ENCODE assay signal across 29 cellular contexts in the genomic region with DNA sequence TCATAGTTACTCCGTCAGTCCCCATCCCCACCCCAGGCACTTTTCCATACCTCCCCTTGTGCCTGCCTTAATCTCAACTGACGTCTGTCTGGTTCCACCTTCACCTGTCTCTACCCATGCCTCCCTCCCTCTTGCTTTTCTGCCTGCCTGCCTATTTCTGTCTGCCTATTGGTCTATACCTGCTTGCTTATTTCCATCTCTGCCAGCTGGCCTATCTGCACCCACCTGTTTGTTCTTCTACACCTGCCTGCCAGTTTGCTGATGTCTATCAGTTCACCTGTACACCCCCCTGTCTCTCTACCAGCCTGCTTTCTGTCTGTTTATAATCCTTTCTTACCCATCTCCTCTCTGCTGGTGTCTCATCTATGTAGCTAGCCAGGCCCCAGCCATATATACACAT.
DNase-seq lines count a peak whose midpoint lies in the region; ATAC-seq, FAIRE-seq and TF ChIP-seq lines count a peak whose summit lies in the region.
"Had no signal": no experiment of that assay in that cellular context is flagged by ENCODE, and none has a peak within 500 bp of the region (broad histone marks: within the 10 kb centered on the region; RNA-seq: fewer than 3 reads in every experiment).

No MANE protein-coding gene starts in this region.

- intact Hi-C loops in pancreas (cut with DNase I) = no loop called here

- 61% methylated on average over 2 of the region's 2 CpGs for WGBS in pancreas, 2 donors

- no peaks in the 10 kb centered on the region for H3K27me3 ChIP-seq in pancreas
- H3K27me3 ChIP-seq: ascending aorta, cardiac muscle cell, colonic mucosa, thyroid gland, vagina had no signal

- no peak for FAIRE-seq in pancreas (lab: Jason Lieb, UNC)
- FAIRE-seq: D721Med had no signal

- H3K36me3 ChIP-seq in pancreas = peaks cover 0 to 20% (median 4%) of the 10 kb centered on the region in 3 donors
- H3K36me3 ChIP-seq: colonic mucosa had no signal

- no peak overlapping the region for H3K27ac Mint-ChIP-seq in activated naive CD4-positive, alpha-beta T cell treated with anti-CD3 and anti-CD28 coated beads, Interleukin-2, amount 50 U/mL, for 72 hours
- H3K27ac Mint-ChIP-seq: activated naive CD8-positive, alpha-beta T cell treated with anti-CD3 and anti-CD28 coated beads, Interleukin-2, amount 10 ng/mL, durations not matched to agents 7 days and 5 days; GM23338; HFFc6 had no signal

- peaks cover 10 to 22% of the 10 kb centered on the region in 2 donors for H3K36me3 Mint-ChIP-seq in activated naive CD4-positive, alpha-beta T cell treated with anti-CD3 and anti-CD28 coated beads, Interleukin-2, amount 50 U/mL, for 72 hours

- DNase-seq in NCI-H1092 treated with DMSO at 0.1 percent for 48 hours (lab: John Stamatoyannopoulos, UW) (peak; percentile 49), NCI-H1092 (lab: John Stamatoyannopoulos, UW) (no peak), NCI-H2029 (lab: John Stamatoyannopoulos, UW) (peak; percentile 91), NCI-H510A treated with DMSO at 0.1 percent for 48 hours (lab: John Stamatoyannopoulos, UW) (peak; percentile 99), pancreas (no peak)
- DNase-seq in activated naive CD4-positive, alpha-beta T cell treated with anti-CD3 and anti-CD28 coated beads, Interleukin-2, amount 50 U/mL, for 72 hours (ENCODE audit: low spot score in 2 of 2) = no peak
- DNase-seq: activated CD4-positive, alpha-beta T cell treated with anti-CD3 and anti-CD28 coated beads for 1 hour; activated effector memory CD4-positive, alpha-beta T cell treated with anti-CD3 and anti-CD28 coated beads, Interleukin-2, amount 50 U/mL, for 16 hours; activated naive CD8-positive, alpha-beta T cell treated with anti-CD3 and anti-CD28 coated beads, Interleukin-2, amount 10 ng/mL, durations not matched to agents 7 days and 5 days; activated T-cell treated with anti-CD3 and anti-CD28 coated beads for 4 hours; colonic mucosa; effector CD8-positive, alpha-beta T cell; HFFc6; left ventricle myocardium inferior; mesendoderm; SK-N-SH; stimulated activated naive CD8-positive, alpha-beta T cell treated with anti-CD3 and anti-CD28 coated beads, Interleukin-15, amount 100 ng/mL, for 72 hours; T-helper 17 cell; thyroid gland had no signal

- ATAC-seq in pancreas (peak in 3 of 4 donors; percentile 45 to 54 (median 46)), HG03460 (IDR thresholded peaks at IDR 0.05; ENCODE audit: unreplicated experiment) (no peak), GM18858 (IDR thresholded peaks at IDR 0.05; ENCODE audit: unreplicated experiment) (no peak)
- no peak for ATAC-seq in activated naive CD4-positive, alpha-beta T cell treated with anti-CD3 and anti-CD28 coated beads, Interleukin-2, amount 50 U/mL, for 72 hours
- ATAC-seq: GM23338; stimulated activated naive CD8-positive, alpha-beta T cell treated with anti-CD3 and anti-CD28 coated beads, Interleukin-15, amount 100 ng/mL, for 72 hours; T-helper 17 cell had no signal

- H3K4me3 ChIP-seq in pancreas = no peak overlapping the region
- H3K4me3 ChIP-seq: ascending aorta, cardiac muscle cell, colonic mucosa, GM23338, left ventricle myocardium inferior, thyroid gland, vagina had no signal

- no peaks in the 10 kb centered on the region for H3K9me3 Mint-ChIP-seq in activated naive CD4-positive, alpha-beta T cell treated with anti-CD3 and anti-CD28 coated beads, Interleukin-2, amount 50 U/mL, for 72 hours
- H3K9me3 Mint-ChIP-seq: activated naive CD8-positive, alpha-beta T cell treated with anti-CD3 and anti-CD28 coated beads, Interleukin-2, amount 10 ng/mL, durations not matched to agents 7 days and 5 days; GM23338; HFFc6; stimulated activated naive CD8-positive, alpha-beta T cell treated with anti-CD3 and anti-CD28 coated beads, Interleukin-15, amount 100 ng/mL, for 72 hours had no signal

- no peak overlapping the region for H3K27ac ChIP-seq in pancreas
- H3K27ac ChIP-seq: 22Rv1, ascending aorta, C4-2B, cardiac muscle cell, colonic mucosa, epithelial cell of prostate, left ventricle myocardium inferior, thyroid gland, vagina had no signal

- no peak for TF ChIP-seq CTCF in pancreas (IDR thresholded peaks at IDR 0.05)

- H3K9me3 ChIP-seq in pancreas = no peaks in the 10 kb centered on the region
- H3K9me3 ChIP-seq: ascending aorta, colonic mucosa, left ventricle myocardium inferior, SK-N-SH, thyroid gland, vagina had no signal

- H3K4me1 ChIP-seq in pancreas = no peaks in the 10 kb centered on the region
- H3K4me1 ChIP-seq: ascending aorta, colonic mucosa, left ventricle myocardium inferior, vagina had no signal

Comparison
In these comparisons a context has a peak if more than half of its experiments do, and no peak if none do; other contexts are left out.
1. DNase-seq: peak in NCI-H1092 treated with DMSO at 0.1 percent for 48 hours (single experiment), NCI-H2029 (single experiment) and NCI-H510A treated with DMSO at 0.1 percent for 48 hours (single experiment); none in NCI-H1092 (single experiment), pancreas (0 of 6) and activated naive CD4-positive, alpha-beta T cell treated with anti-CD3 and anti-CD28 coated beads, Interleukin-2, amount 50 U/mL, for 72 hours (0 of 2).
2. ATAC-seq: peak in pancreas (3 of 4); none in HG03460 (single experiment), activated naive CD4-positive, alpha-beta T cell treated with anti-CD3 and anti-CD28 coated beads, Interleukin-2, amount 50 U/mL, for 72 hours (0 of 2) and GM18858 (single experiment).